ENCODE assay signal across 8 cellular contexts in genomic region chr16:28749997-28750465, GRCh38. TPM values are rescaled to one million over a fixed set of nuclear protein-coding genes. Genes with fewer than 3 reads are reported as not detected.
DNase-seq lines count a peak whose midpoint lies in the region; ATAC-seq and TF ChIP-seq lines count a peak whose summit lies in the region.
"Not testable (repeated sequence)": the region's sequence is repeated elsewhere in the genome, so short reads cannot be mapped to it uniquely, and the experiment has no call there.

No MANE protein-coding gene starts in this region.

- H3K36me3 ChIP-seq in SK-N-MC (ENCODE audit: insufficient read depth, low read length): not testable (repeated sequence)

- H3K4me3 ChIP-seq in SK-N-MC: peak overlapping the region; percentile 61; the same call in 1 of the 2 replicates

- H3K9me3 Mint-ChIP-seq in activated T-cell treated with anti-CD3 and anti-CD28 coated beads, Interleukin-2, amount 50 U/mL, for 4 hours; endothelial cell (ENCODE audit: unreplicated experiment); natural killer cell treated with Interleukin-12 subunit alpha and Interleukin-12 subunit beta and Interleukin-15 and Interleukin-18, amount 100 ng/mL, for 72 hours: not testable (repeated sequence)

- H3K4me3 Mint-ChIP-seq in activated T-cell treated with anti-CD3 and anti-CD28 coated beads, Interleukin-2, amount 50 U/mL, for 4 hours; endothelial cell (ENCODE audit: unreplicated experiment): not testable (repeated sequence)
- peak overlapping the region; percentile 65 for H3K4me3 Mint-ChIP-seq in natural killer cell treated with Interleukin-12 subunit alpha and Interleukin-12 subunit beta and Interleukin-15 and Interleukin-18, amount 100 ng/mL, for 72 hours

- not testable (repeated sequence) for H3K36me3 Mint-ChIP-seq in activated T-cell treated with anti-CD3 and anti-CD28 coated beads, Interleukin-2, amount 50 U/mL, for 4 hours (ENCODE audit: insufficient read depth); endothelial cell (ENCODE audit: low read depth, unreplicated experiment); natural killer cell treated with Interleukin-12 subunit alpha and Interleukin-12 subunit beta and Interleukin-15 and Interleukin-18, amount 100 ng/mL, for 72 hours

- H3K27ac ChIP-seq in SK-N-MC: not testable (repeated sequence)

- H3K27ac Mint-ChIP-seq in endothelial cell (ENCODE audit: unreplicated experiment); natural killer cell treated with Interleukin-12 subunit alpha and Interleukin-12 subunit beta and Interleukin-15 and Interleukin-18, amount 100 ng/mL, for 72 hours: not testable (repeated sequence)

- H3K27me3 Mint-ChIP-seq in activated T-cell treated with anti-CD3 and anti-CD28 coated beads, Interleukin-2, amount 50 U/mL, for 4 hours (ENCODE audit: low read depth); endothelial cell (ENCODE audit: unreplicated experiment); natural killer cell treated with Interleukin-12 subunit alpha and Interleukin-12 subunit beta and Interleukin-15 and Interleukin-18, amount 100 ng/mL, for 72 hours: not testable (repeated sequence)

- TF ChIP-seq CTCF in GM10266 (IDR thresholded peaks at IDR 0.05; ENCODE audit: control insufficient read depth, insufficient read depth, low read depth, missing control alignments): peak; percentile 11
- peak; percentile 45 for TF ChIP-seq CTCF in endothelial cell (IDR thresholded peaks at IDR 0.05; ENCODE audit: unreplicated experiment)

- not testable (repeated sequence) for H3K9ac ChIP-seq in SK-N-MC (ENCODE audit: insufficient read length)

- ATAC-seq in GM21390 (IDR thresholded peaks at IDR 0.05; ENCODE audit: unreplicated experiment) (peak; percentile 88), HG03045 (IDR thresholded peaks at IDR 0.05; ENCODE audit: unreplicated experiment) (peak; percentile 96)
- ATAC-seq in activated T-cell treated with anti-CD3 and anti-CD28 coated beads, Interleukin-2, amount 50 U/mL, for 4 hours: peak; percentile 99
- ATAC-seq in natural killer cell treated with Interleukin-12 subunit alpha and Interleukin-12 subunit beta and Interleukin-15 and Interleukin-18, amount 100 ng/mL, for 72 hours: peak; percentile 99

- H3K4me1 Mint-ChIP-seq in activated T-cell treated with anti-CD3 and anti-CD28 coated beads, Interleukin-2, amount 50 U/mL, for 4 hours (ENCODE audit: low read depth); endothelial cell (ENCODE audit: unreplicated experiment); natural killer cell treated with Interleukin-12 subunit alpha and Interleukin-12 subunit beta and Interleukin-15 and Interleukin-18, amount 100 ng/mL, for 72 hours (ENCODE audit: low read depth in 2 of 2): not testable (repeated sequence)

- not testable (repeated sequence) for H3K9me3 ChIP-seq in SK-N-MC (ENCODE audit: low read depth, low read length)

- DNase-seq in GM10266 (ENCODE audit: extremely low spot score); SK-N-MC (ENCODE audit: low read depth, low spot score); activated T-cell treated with anti-CD3 and anti-CD28 coated beads, Interleukin-2, amount 50 U/mL, for 4 hours: not testable (repeated sequence)
- peak; percentile 25 for DNase-seq in endothelial cell (ENCODE audit: low spot score)
- DNase-seq in natural killer cell treated with Interleukin-12 subunit alpha and Interleukin-12 subunit beta and Interleukin-15 and Interleukin-18, amount 100 ng/mL, for 72 hours (ENCODE audit: low spot score): peak; percentile 62
- peak; percentile 51 for DNase-seq in stimulated activated CD8-positive, alpha-beta memory T cell treated with anti-CD3 and anti-CD28 coated beads, Interleukin-4, amount 100 ng/mL, for 48 hours

RNA-seq across cellular contexts. Expression of gene NPIPB9, which starts 1.6 kb away (rescaled TPM):
- 1 to 10 TPM in 1 of 3 donors, under 1 TPM in 2; 0.66 to 1.8 (median 0.87) TPM for total RNA-seq in activated T-cell treated with anti-CD3 and anti-CD28 coated beads, Interleukin-2, amount 50 U/mL, for 4 hours
- 1.2 TPM for total RNA-seq in endothelial cell (ENCODE audit: unreplicated experiment)
- 1 to 10 TPM; 4.9 to 7.8 TPM for total RNA-seq in natural killer cell treated with Interleukin-12 subunit alpha and Interleukin-12 subunit beta and Interleukin-15 and Interleukin-18, amount 100 ng/mL, for 72 hours

RNA-seq across cellular contexts. Expression of gene EIF3C, which starts 38.8 kb away (rescaled TPM):
- 1,000 to 10,000 TPM; 1,034 to 1,401 (median 1,284) TPM for total RNA-seq in activated T-cell treated with anti-CD3 and anti-CD28 coated beads, Interleukin-2, amount 50 U/mL, for 4 hours
- total RNA-seq in endothelial cell (ENCODE audit: unreplicated experiment): 968 TPM
- total RNA-seq in natural killer cell treated with Interleukin-12 subunit alpha and Interleukin-12 subunit beta and Interleukin-15 and Interleukin-18, amount 100 ng/mL, for 72 hours: 100 to 1,000 TPM; 475 to 520 TPM
